In the genomic region with DNA sequence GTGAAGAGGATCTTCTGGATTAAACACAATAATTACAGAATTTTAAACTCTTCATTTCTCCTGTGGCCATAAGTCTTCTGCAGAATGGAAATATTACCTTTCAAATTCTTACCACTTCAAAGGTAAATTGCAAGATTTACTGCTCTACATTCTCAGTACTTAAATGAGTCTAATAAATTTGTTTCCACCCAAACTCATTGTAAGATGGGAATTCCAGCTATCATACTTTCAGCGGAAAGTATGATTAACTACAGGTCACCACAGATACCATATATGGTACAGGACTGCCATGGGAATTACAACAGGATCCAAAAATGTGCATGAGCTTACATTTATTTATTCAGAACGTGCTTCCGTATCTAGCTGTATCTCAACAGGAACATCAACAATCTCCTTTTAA, we compare ENCODE assay signal across 1 cellular context.
TF ChIP-seq lines count a peak whose summit lies in the region.

No MANE protein-coding gene starts in this region.

TF ChIP-seq in HEK293, 187 proteins besides CTCF, POLR2A, EP300 and RAD21 (continued from another document and continues in another):
- TF ChIP-seq PRDM4 (tag by site-specific recombination; IDR thresholded peaks at IDR 0.05) = 0 out of 2 replicates have a peak, but pooled peaks have one; percentile 41
- TF ChIP-seq ZNF513 (tag by site-specific recombination; IDR thresholded peaks at IDR 0.05) = no peak
- TF ChIP-seq, protein P1, sequence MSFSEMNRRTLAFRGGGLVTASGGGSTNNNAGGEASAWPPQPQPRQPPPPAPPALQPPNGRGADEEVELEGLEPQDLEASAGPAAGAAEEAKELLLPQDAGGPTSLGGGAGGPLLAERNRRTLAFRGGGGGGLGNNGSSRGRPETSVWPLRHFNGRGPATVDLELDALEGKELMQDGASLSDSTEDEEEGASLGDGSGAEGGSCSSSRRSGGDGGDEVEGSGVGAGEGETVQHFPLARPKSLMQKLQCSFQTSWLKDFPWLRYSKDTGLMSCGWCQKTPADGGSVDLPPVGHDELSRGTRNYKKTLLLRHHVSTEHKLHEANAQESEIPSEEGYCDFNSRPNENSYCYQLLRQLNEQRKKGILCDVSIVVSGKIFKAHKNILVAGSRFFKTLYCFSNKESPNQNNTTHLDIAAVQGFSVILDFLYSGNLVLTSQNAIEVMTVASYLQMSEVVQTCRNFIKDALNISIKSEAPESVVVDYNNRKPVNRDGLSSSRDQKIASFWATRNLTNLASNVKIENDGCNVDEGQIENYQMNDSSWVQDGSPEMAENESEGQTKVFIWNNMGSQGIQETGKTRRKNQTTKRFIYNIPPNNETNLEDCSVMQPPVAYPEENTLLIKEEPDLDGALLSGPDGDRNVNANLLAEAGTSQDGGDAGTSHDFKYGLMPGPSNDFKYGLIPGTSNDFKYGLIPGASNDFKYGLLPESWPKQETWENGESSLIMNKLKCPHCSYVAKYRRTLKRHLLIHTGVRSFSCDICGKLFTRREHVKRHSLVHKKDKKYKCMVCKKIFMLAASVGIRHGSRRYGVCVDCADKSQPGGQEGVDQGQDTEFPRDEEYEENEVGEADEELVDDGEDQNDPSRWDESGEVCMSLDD (tag by site-specific recombination; IDR thresholded peaks at IDR 0.05) = no peak
- no peak for TF ChIP-seq ZNF426 (tag by site-specific recombination; IDR thresholded peaks at IDR 0.05)
- TF ChIP-seq, protein P2, sequence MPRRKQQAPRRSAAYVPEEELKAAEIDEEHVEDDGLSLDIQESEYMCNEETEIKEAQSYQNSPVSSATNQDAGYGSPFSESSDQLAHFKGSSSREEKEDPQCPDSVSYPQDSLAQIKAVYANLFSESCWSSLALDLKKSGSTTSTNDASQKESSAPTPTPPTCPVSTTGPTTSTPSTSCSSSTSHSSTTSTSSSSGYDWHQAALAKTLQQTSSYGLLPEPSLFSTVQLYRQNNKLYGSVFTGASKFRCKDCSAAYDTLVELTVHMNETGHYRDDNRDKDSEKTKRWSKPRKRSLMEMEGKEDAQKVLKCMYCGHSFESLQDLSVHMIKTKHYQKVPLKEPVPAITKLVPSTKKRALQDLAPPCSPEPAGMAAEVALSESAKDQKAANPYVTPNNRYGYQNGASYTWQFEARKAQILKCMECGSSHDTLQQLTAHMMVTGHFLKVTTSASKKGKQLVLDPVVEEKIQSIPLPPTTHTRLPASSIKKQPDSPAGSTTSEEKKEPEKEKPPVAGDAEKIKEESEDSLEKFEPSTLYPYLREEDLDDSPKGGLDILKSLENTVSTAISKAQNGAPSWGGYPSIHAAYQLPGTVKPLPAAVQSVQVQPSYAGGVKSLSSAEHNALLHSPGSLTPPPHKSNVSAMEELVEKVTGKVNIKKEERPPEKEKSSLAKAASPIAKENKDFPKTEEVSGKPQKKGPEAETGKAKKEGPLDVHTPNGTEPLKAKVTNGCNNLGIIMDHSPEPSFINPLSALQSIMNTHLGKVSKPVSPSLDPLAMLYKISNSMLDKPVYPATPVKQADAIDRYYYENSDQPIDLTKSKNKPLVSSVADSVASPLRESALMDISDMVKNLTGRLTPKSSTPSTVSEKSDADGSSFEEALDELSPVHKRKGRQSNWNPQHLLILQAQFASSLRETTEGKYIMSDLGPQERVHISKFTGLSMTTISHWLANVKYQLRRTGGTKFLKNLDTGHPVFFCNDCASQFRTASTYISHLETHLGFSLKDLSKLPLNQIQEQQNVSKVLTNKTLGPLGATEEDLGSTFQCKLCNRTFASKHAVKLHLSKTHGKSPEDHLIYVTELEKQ (tag by site-specific recombination; IDR thresholded peaks at IDR 0.05; ENCODE audit: borderline replicate concordance) = 0 out of 2 replicates have a peak, but pooled peaks have one; percentile 19
- TF ChIP-seq ZNF580 (tag by site-specific recombination; IDR thresholded peaks at IDR 0.05) = no peak
- TF ChIP-seq ZNF596 (tag by site-specific recombination; IDR thresholded peaks at IDR 0.05) = no peak
- TF ChIP-seq, protein P3, sequence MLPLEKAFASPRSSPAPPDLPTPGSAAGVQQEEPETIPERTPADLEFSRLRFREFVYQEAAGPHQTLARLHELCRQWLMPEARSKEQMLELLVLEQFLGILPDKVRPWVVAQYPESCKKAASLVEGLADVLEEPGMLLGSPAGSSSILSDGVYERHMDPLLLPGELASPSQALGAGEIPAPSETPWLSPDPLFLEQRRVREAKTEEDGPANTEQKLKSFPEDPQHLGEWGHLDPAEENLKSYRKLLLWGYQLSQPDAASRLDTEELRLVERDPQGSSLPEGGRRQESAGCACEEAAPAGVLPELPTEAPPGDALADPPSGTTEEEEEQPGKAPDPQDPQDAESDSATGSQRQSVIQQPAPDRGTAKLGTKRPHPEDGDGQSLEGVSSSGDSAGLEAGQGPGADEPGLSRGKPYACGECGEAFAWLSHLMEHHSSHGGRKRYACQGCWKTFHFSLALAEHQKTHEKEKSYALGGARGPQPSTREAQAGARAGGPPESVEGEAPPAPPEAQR (tag by site-specific recombination; IDR thresholded peaks at IDR 0.05) = no peak
- TF ChIP-seq PRDM10 (tag by site-specific recombination; IDR thresholded peaks at IDR 0.05) = peak; percentile 89
- TF ChIP-seq TCF7L2 (IDR thresholded peaks at IDR 0.05; ENCODE audit: borderline replicate concordance, low read depth, low read length) = peak; percentile 87
- no peak for TF ChIP-seq ZNF530 (tag by site-specific recombination; IDR thresholded peaks at IDR 0.05; ENCODE audit: low read depth)
- no peak for TF ChIP-seq ZBTB7A (tag by site-specific recombination; IDR thresholded peaks at IDR 0.05; ENCODE audit: low read depth)
- TF ChIP-seq ZNF792 (tag by site-specific recombination; IDR thresholded peaks at IDR 0.05) = no peak
- no peak for TF ChIP-seq ZNF324 (tag by site-specific recombination; IDR thresholded peaks at IDR 0.05)
- TF ChIP-seq ZNF398 (tag by site-specific recombination; IDR thresholded peaks at IDR 0.05) = no peak
- TF ChIP-seq HOXD13 (CRISPR knock-in tag; IDR thresholded peaks at IDR 0.05; ENCODE audit: borderline replicate concordance) = no peak
- TF ChIP-seq ZNF510 (tag by site-specific recombination; IDR thresholded peaks at IDR 0.05; ENCODE audit: insufficient replicate concordance) = no peak
- no peak for TF ChIP-seq ZSCAN16 (tag by site-specific recombination; IDR thresholded peaks at IDR 0.05)
- 0 out of 2 replicates have a peak, but pooled peaks have one; percentile 43 for TF ChIP-seq OSR2 (tag by site-specific recombination; IDR thresholded peaks at IDR 0.05)
- TF ChIP-seq, protein P4, sequence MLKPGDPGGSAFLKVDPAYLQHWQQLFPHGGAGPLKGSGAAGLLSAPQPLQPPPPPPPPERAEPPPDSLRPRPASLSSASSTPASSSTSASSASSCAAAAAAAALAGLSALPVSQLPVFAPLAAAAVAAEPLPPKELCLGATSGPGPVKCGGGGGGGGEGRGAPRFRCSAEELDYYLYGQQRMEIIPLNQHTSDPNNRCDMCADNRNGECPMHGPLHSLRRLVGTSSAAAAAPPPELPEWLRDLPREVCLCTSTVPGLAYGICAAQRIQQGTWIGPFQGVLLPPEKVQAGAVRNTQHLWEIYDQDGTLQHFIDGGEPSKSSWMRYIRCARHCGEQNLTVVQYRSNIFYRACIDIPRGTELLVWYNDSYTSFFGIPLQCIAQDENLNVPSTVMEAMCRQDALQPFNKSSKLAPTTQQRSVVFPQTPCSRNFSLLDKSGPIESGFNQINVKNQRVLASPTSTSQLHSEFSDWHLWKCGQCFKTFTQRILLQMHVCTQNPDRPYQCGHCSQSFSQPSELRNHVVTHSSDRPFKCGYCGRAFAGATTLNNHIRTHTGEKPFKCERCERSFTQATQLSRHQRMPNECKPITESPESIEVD (tag by site-specific recombination; IDR thresholded peaks at IDR 0.05) = peak; percentile 92
- TF ChIP-seq ZBTB17 (tag by site-specific recombination; IDR thresholded peaks at IDR 0.05) = no peak
- TF ChIP-seq ZNF585B (tag by site-specific recombination; IDR thresholded peaks at IDR 0.05) = no peak
- TF ChIP-seq FEZF1 (tag by site-specific recombination; IDR thresholded peaks at IDR 0.05) = peak; percentile 61
- TF ChIP-seq, protein P5, sequence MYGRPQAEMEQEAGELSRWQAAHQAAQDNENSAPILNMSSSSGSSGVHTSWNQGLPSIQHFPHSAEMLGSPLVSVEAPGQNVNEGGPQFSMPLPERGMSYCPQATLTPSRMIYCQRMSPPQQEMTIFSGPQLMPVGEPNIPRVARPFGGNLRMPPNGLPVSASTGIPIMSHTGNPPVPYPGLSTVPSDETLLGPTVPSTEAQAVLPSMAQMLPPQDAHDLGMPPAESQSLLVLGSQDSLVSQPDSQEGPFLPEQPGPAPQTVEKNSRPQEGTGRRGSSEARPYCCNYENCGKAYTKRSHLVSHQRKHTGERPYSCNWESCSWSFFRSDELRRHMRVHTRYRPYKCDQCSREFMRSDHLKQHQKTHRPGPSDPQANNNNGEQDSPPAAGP (tag by site-specific recombination; IDR thresholded peaks at IDR 0.05) = no peak
- peak; percentile 90 for TF ChIP-seq ZNF843 (tag by site-specific recombination; IDR thresholded peaks at IDR 0.05)
- 0 out of 2 replicates have a peak, but pooled peaks have one; percentile 19 for TF ChIP-seq MEIS1 (CRISPR knock-in tag; IDR thresholded peaks at IDR 0.05; ENCODE audit: borderline replicate concordance)
- no peak for TF ChIP-seq ZFHX2 (tag by site-specific recombination; conservative IDR thresholded peaks at IDR 0.05)
